10 cellular contexts compared by ENCODE assay signal in genomic region chr3:133412511-133413165, GRCh38. TPM values are rescaled to one million over a fixed set of nuclear protein-coding genes. Genes with fewer than 3 reads are reported as not detected.
DNase-seq lines count a peak whose midpoint lies in the region; ATAC-seq and TF ChIP-seq lines count a peak whose summit lies in the region.
"Had no signal": no experiment of that assay in that cellular context is flagged by ENCODE, and none has a peak within 500 bp of the region (broad histone marks: within the 10 kb centered on the region; RNA-seq: fewer than 3 reads in every experiment).

No MANE protein-coding gene starts in this region.

- peak overlapping the region in 1 of 10 donors; percentile 15 for H3K4me3 Mint-ChIP-seq in naive thymus-derived CD8-positive, alpha-beta T cell

- DNase-seq in AG04450 (ENCODE audit: low read depth, low spot score) = no peak
- DNase-seq in RPMI8226 = peak; percentile 15
- no peak for DNase-seq in esophagus muscularis mucosa (ENCODE audit: extremely low spot score)
- no peak for DNase-seq in naive thymus-derived CD8-positive, alpha-beta T cell
- no peak for DNase-seq in CD1c-positive myeloid dendritic cell (ENCODE audit: extremely low spot score)

- H3K9me3 Mint-ChIP-seq in naive thymus-derived CD8-positive, alpha-beta T cell = no peaks in the 10 kb centered on the region

- H3K27ac ChIP-seq in AG04450 (ENCODE audit: low read depth, low read length) (peak overlapping the region; percentile 96), esophagus muscularis mucosa (replicated peaks in 1 of 4) (peak overlapping the region in 2 of 4 donors; percentile 51 to 54)

- H3K4me1 ChIP-seq in esophagus muscularis mucosa = peaks cover 0 to 17% (median 15%) of the 10 kb centered on the region in 4 donors

- intact Hi-C loops in esophagus muscularis mucosa (cut with DNase I) = no loop called here

- POLR2A ChIA-PET in AG04450 (lab: Yijun Ruan, JAX) = interaction anchor here (1.1 kb wide), 1 partner anchor 57 kb away, joined by 3 read pairs; no protein-coding TSS in a partner anchor
- POLR2A ChIA-PET in naive thymus-derived CD8-positive, alpha-beta T cell (lab: Charles Lee) = no interaction called here

- no peaks in the 10 kb centered on the region for H3K36me3 ChIP-seq in esophagus muscularis mucosa

- H3K4me1 Mint-ChIP-seq in naive thymus-derived CD8-positive, alpha-beta T cell = peaks cover 0 to 13% (median 3%) of the 10 kb centered on the region in 4 donors

- peak in 1 of 2 donors; percentile 27 for ATAC-seq in naive thymus-derived CD8-positive, alpha-beta T cell
- ATAC-seq in GM19023 (IDR thresholded peaks at IDR 0.05; ENCODE audit: unreplicated experiment) (no peak), HG03442 (IDR thresholded peaks at IDR 0.05; ENCODE audit: unreplicated experiment) (no peak), GM19395 (IDR thresholded peaks at IDR 0.05; ENCODE audit: unreplicated experiment) (no peak)

- peaks cover 0 to 5% (median 0%) of the 10 kb centered on the region in 5 donors for H3K27me3 Mint-ChIP-seq in naive thymus-derived CD8-positive, alpha-beta T cell

- peak overlapping the region; percentile 59 for H3K4me3 ChIP-seq in AG04450 (ENCODE audit: low read depth, low read length)
- peak overlapping the region; percentile 22 to 37 (median 28) for H3K4me3 ChIP-seq in esophagus muscularis mucosa

- no peak for TF ChIP-seq POLR2A in esophagus muscularis mucosa (IDR thresholded peaks at IDR 0.05; ENCODE audit: low read depth)

- no peak for TF ChIP-seq CTCF in AG04450 (IDR thresholded peaks at IDR 0.05; ENCODE audit: low read depth, low read length)
- no peak for TF ChIP-seq CTCF in esophagus muscularis mucosa (IDR thresholded peaks at IDR 0.05)

- H3K27ac Mint-ChIP-seq in naive thymus-derived CD8-positive, alpha-beta T cell = peak overlapping the region in 6 of 10 donors; percentile 4 to 58 (median 34)

- H3K9me3 ChIP-seq in AG04450 (ENCODE audit: control insufficient read depth, insufficient read depth, low read length) = no peaks in the 10 kb centered on the region
- no peaks in the 10 kb centered on the region for H3K9me3 ChIP-seq in esophagus muscularis mucosa

- H3K27me3 ChIP-seq in AG04450 (ENCODE audit: control insufficient read depth, insufficient read depth, low read length) (no peaks in the 10 kb centered on the region), esophagus muscularis mucosa (peaks cover 0 to 5% (median 0%) of the 10 kb centered on the region in 4 donors)

- CTCF ChIA-PET in AG04450 (lab: Charles Lee) = interaction anchor here (0.6 to 4.6 kb wide), 5 partner anchors 10 to 800 kb away, joined by 3 to 38 read pairs (median 7); no protein-coding TSS in a partner anchor

- TF ChIP-seq EP300 in esophagus muscularis mucosa (IDR thresholded peaks at IDR 0.05) = no peak

- peaks cover 0 to 6% (median 0%) of the 10 kb centered on the region in 3 donors for H3K36me3 Mint-ChIP-seq in naive thymus-derived CD8-positive, alpha-beta T cell

- 63% methylated on average over 12 of the region's 19 CpGs for WGBS in esophagus muscularis mucosa

RNA-seq across cellular contexts. Expression of gene BFSP2, which starts 12.8 kb away (rescaled TPM):
- polyA plus RNA-seq in AG04450 (2011; rRNA removed) = not detected in 2 replicates
- not detected in 2 replicates for polyA minus RNA-seq in AG04450 (2011; rRNA and poly(A)+ RNA removed)
- not detected for total RNA-seq in esophagus muscularis mucosa
- total RNA-seq in naive thymus-derived CD8-positive, alpha-beta T cell = not detected
- polyA plus RNA-seq in naive thymus-derived CD8-positive, alpha-beta T cell = not detected
- total RNA-seq: endothelial cell of umbilical vein, lower leg skin had no signal
- polyA plus RNA-seq: endothelial cell of umbilical vein had no signal
